1 cellular context compared by ENCODE assay signal in genomic region chr3:57756022-57756527, GRCh38.
TF ChIP-seq lines count a peak whose summit lies in the region.

TSS of gene SLMAP (plus strand) at chr3:57756309. CDS start at chr3:57757652, 1,343 bp downstream.

TF ChIP-seq in SK-N-SH treated with all-trans-retinoic acid at 6 μM for 48 hours, 23 proteins besides CTCF, POLR2A, EP300 and RAD21 (continued from another document):
- no peak for TF ChIP-seq POU6F1 (CRISPR knock-in tag; IDR thresholded peaks at IDR 0.05; ENCODE audit: borderline replicate concordance, low read depth)
